Comparison of ENCODE assay signal across 22 cellular contexts in genomic region chr5:72130342-72130741, GRCh38. TPM values are rescaled to one million over a fixed set of nuclear protein-coding genes. Genes with fewer than 3 reads are reported as not detected.
DNase-seq lines count a peak whose midpoint lies in the region; ATAC-seq and TF ChIP-seq lines count a peak whose summit lies in the region.
"Had no signal": no experiment of that assay in that cellular context is flagged by ENCODE, and none has a peak within 500 bp of the region (broad histone marks: within the 10 kb centered on the region; RNA-seq: fewer than 3 reads in every experiment).

No MANE protein-coding gene starts in this region.

- ATAC-seq in gastroesophageal sphincter (no peak), sciatic nerve (no peak), GM19397 (IDR thresholded peaks at IDR 0.05; ENCODE audit: unreplicated experiment) (no peak)
- ATAC-seq: activated naive CD4-positive, alpha-beta T cell treated with anti-CD3 and anti-CD28 coated beads, Interleukin-2, amount 50 U/mL, for 72 hours; activated T-helper 17 cell treated with anti-CD3 and anti-CD28 coated beads, Interleukin-2, amount 50 U/mL, for 72 hours; heart right ventricle; WTC11 had no signal

- no peak overlapping the region for H3K4me3 ChIP-seq in MG63
- no peak overlapping the region for H3K4me3 ChIP-seq in brain microvascular endothelial cell (ENCODE audit: low read depth, low read length)
- H3K4me3 ChIP-seq in gastroesophageal sphincter, result no peak overlapping the region
- H3K4me3 ChIP-seq: HAP-1, heart right ventricle had no signal

- H3K36me3 ChIP-seq in MG63 (peaks cover 66% of the 10 kb centered on the region), brain microvascular endothelial cell (replicated peaks) (peaks cover 6% of the 10 kb centered on the region), gastroesophageal sphincter (no peaks in the 10 kb centered on the region)
- H3K36me3 ChIP-seq: HAP-1 had no signal

- no peak for TF ChIP-seq POLR2A in gastroesophageal sphincter (IDR thresholded peaks at IDR 0.05)

- WGBS in gastroesophageal sphincter (ENCODE audit: low coverage in 1 of 2), 2 donors, result 15 to 27% methylated on average over 3 of the region's 3 CpGs

- intact Hi-C loops in sciatic nerve (cut with DNase I), result no loop called here

- H3K27ac ChIP-seq in brain microvascular endothelial cell (peak overlapping the region; percentile 26), gastroesophageal sphincter (peak overlapping the region; percentile 18 to 56 (median 54))
- H3K27ac ChIP-seq: heart right ventricle, RWPE1 had no signal

- no peak for TF ChIP-seq EP300 in gastroesophageal sphincter (IDR thresholded peaks at IDR 0.05)

- in situ Hi-C loops in brain microvascular endothelial cell (cut with HindIII; ENCODE audit: low pct_ligation_motif_present, low sequenced_read_pairs), result no loop called here

- H3K4me1 ChIP-seq in gastroesophageal sphincter, result peaks cover 5 to 90% (median 15%) of the 10 kb centered on the region in 3 donors

- H3K27me3 ChIP-seq in MG63, result no peaks in the 10 kb centered on the region
- no peaks in the 10 kb centered on the region for H3K27me3 ChIP-seq in brain microvascular endothelial cell (replicated peaks)
- no peaks in the 10 kb centered on the region for H3K27me3 ChIP-seq in gastroesophageal sphincter

- TF ChIP-seq CTCF in brain microvascular endothelial cell (IDR thresholded peaks at IDR 0.05; ENCODE audit: low read depth, low read length, missing control alignments) (no peak), gastroesophageal sphincter (IDR thresholded peaks at IDR 0.05) (no peak)

- peak; percentile 33 for DNase-seq in AG08395 (ENCODE audit: low spot score)
- DNase-seq in MG63, result peak; percentile 46
- DNase-seq in brain microvascular endothelial cell, result no peak
- no peak for DNase-seq in sciatic nerve (ENCODE audit: low spot score)
- DNase-seq in COLO668 (lab: John Stamatoyannopoulos, UW; ENCODE audit: unreplicated experiment), result no peak
- no peak for DNase-seq in NCI-H1930 (lab: John Stamatoyannopoulos, UW)
- DNase-seq: activated CD4-positive, alpha-beta T cell treated with anti-CD3 and anti-CD28 coated beads, Interleukin-2, amount 50 U/mL, for 4 hours; activated CD8-positive, alpha-beta memory T cell treated with anti-CD3 and anti-CD28 coated beads, Interleukin-2, amount 50 U/mL, for 48 hours; heart right ventricle; mesendoderm; NCI-H1105 treated with DMSO at 0.1 percent for 48 hours; NCI-H2081 treated with DMSO at 0.1 percent for 48 hours; NCI-H345; NCI-H748 treated with DMSO at 0.1 percent for 48 hours; T-helper 9 cell had no signal

- no peaks in the 10 kb centered on the region for H3K9me3 ChIP-seq in MG63
- H3K9me3 ChIP-seq in gastroesophageal sphincter, result no peaks in the 10 kb centered on the region
- H3K9me3 ChIP-seq: HAP-1, heart right ventricle had no signal

RNA-seq across cellular contexts. Expression of gene MAP1B, which starts 23.1 kb away (rescaled TPM):
- 45.2 and 52.1 TPM in 2 replicates for total RNA-seq in MG63 (2014; rRNA removed; shearing (Covaris generic); ENCODE audit: low replicate concordance)
- total RNA-seq in gastroesophageal sphincter, result 1,000 to 10,000 TPM in 1 of 4 donors, 100 to 1,000 TPM in 3; 601 to 1,344 (median 738) TPM
- total RNA-seq in sciatic nerve, result 218 TPM

Comparison
In these comparisons a context has a peak if more than half of its experiments do, and no peak if none do; other contexts are left out.
1. DNase-seq: peak in AG08395 (single experiment) and MG63 (single experiment); none in brain microvascular endothelial cell (single experiment), sciatic nerve (single experiment), COLO668 (single experiment) and NCI-H1930 (0 of 2).